Comparison of ENCODE assay signal across 17 cellular contexts in genomic region chr21:35989185-35989735, GRCh38.
DNase-seq lines count a peak whose midpoint lies in the region; ATAC-seq and TF ChIP-seq lines count a peak whose summit lies in the region.
"Had no signal": no experiment of that assay in that cellular context is flagged by ENCODE, and none has a peak within 500 bp of the region (broad histone marks: within the 10 kb centered on the region; RNA-seq: fewer than 3 reads in every experiment).

No MANE protein-coding gene starts in this region.

- peak; percentile 66 for ATAC-seq in left lung

- H3K9me3 Mint-ChIP-seq in CD14-positive monocyte = peaks cover 0 to 4% (median 0%) of the 10 kb centered on the region in 7 donors
- H3K9me3 Mint-ChIP-seq: T-helper 2 cell treated with Interferon-gamma antibody and Interleukin-4, amounts not matched to agents 5 μg/mL and 100 μg/mL, for 36 hours had no signal

- H3K27ac ChIP-seq in left lung = peak overlapping the region; percentile 47 to 60
- no peak overlapping the region for H3K27ac ChIP-seq in skeletal muscle tissue (ENCODE audit: low read depth, low read length)
- H3K27ac ChIP-seq: brain microvascular endothelial cell had no signal

- H3K4me3 Mint-ChIP-seq in CD14-positive monocyte = peak overlapping the region in 1 of 2 donors; percentile 31
- H3K4me3 Mint-ChIP-seq: T-helper 2 cell treated with Interferon-gamma antibody and Interleukin-4, amounts not matched to agents 5 μg/mL and 100 μg/mL, for 36 hours had no signal

- H3K36me3 ChIP-seq in adipocyte (ENCODE audit: control insufficient read depth, insufficient read depth, low read length, severe bottlenecking) (no peaks in the 10 kb centered on the region), left lung (no peaks in the 10 kb centered on the region), skeletal muscle tissue (ENCODE audit: control insufficient read depth in 3 of 3, insufficient read depth in 3 of 3, low read length in 3 of 3) (no peaks in the 10 kb centered on the region)
- H3K36me3 ChIP-seq: brain microvascular endothelial cell had no signal

- peaks cover under 1% of the 10 kb centered on the region for H3K27me3 ChIP-seq in adipocyte (replicated peaks; ENCODE audit: control insufficient read depth, insufficient read depth, low read length)
- H3K27me3 ChIP-seq in left lung = peaks cover 0 to 31% of the 10 kb centered on the region in 2 donors
- peaks cover 0 to 4% (median 0%) of the 10 kb centered on the region in 3 donors for H3K27me3 ChIP-seq in skeletal muscle tissue (ENCODE audit: control insufficient read depth in 3 of 3, insufficient read depth in 3 of 3, low read length in 3 of 3)
- H3K27me3 ChIP-seq: brain microvascular endothelial cell had no signal

- peaks cover 9 to 39% (median 30%) of the 10 kb centered on the region in 3 donors for H3K27me3 Mint-ChIP-seq in CD14-positive monocyte (ENCODE audit: low read depth in 3 of 3)

- no peak overlapping the region for H3K27ac Mint-ChIP-seq in CD14-positive monocyte
- H3K27ac Mint-ChIP-seq: T-helper 2 cell treated with Interferon-gamma antibody and Interleukin-4, amounts not matched to agents 5 μg/mL and 100 μg/mL, for 36 hours had no signal

- peaks cover 14% of the 10 kb centered on the region for H3K4me1 Mint-ChIP-seq in CD14-positive monocyte

- H3K9me3 ChIP-seq in adipocyte (ENCODE audit: control insufficient read depth, low read length) (no peaks in the 10 kb centered on the region), left lung (no peaks in the 10 kb centered on the region), skeletal muscle tissue (ENCODE audit: control insufficient read depth in 3 of 3, low read length in 3 of 3) (no peaks in the 10 kb centered on the region)

- intact Hi-C loops in left lung (cut with DNase I) = no loop called here
- intact Hi-C loops in CD14-positive monocyte (cut with micrococcal nuclease) = no loop called here

- peak overlapping the region; percentile 41 for H3K9ac ChIP-seq in adipocyte (ENCODE audit: low read length)
- peak overlapping the region in 1 of 3 donors; percentile 40 for H3K9ac ChIP-seq in skeletal muscle tissue (ENCODE audit: low read depth in 1 of 3, low read length in 3 of 3)

- H3K4me3 ChIP-seq in AG10803 (ENCODE audit: low read length) = no peak overlapping the region
- H3K4me3 ChIP-seq in adipocyte (ENCODE audit: low read length) = peak overlapping the region; percentile 51
- no peak overlapping the region for H3K4me3 ChIP-seq in left lung
- H3K4me3 ChIP-seq in skeletal muscle tissue (ENCODE audit: low read length in 3 of 3) = peak overlapping the region in 2 of 3 donors; percentile 32 to 42
- H3K4me3 ChIP-seq: smooth muscle cell had no signal

- no peaks in the 10 kb centered on the region for H3K36me3 Mint-ChIP-seq in CD14-positive monocyte

- peak; percentile 84 for DNase-seq in AG10803 (ENCODE audit: low read depth)
- DNase-seq in adipocyte (ENCODE audit: low read depth) = peak; percentile 2
- peak in 1 of 2 donors; percentile 66 for DNase-seq in left lung
- DNase-seq in NCI-H187 treated with DMSO at 0.1 percent for 48 hours (lab: John Stamatoyannopoulos, UW) = no peak
- DNase-seq in foreskin melanocyte = no peak
- no peak for DNase-seq in CD14-positive monocyte (ENCODE audit: low spot score)
- DNase-seq in DMS114 treated with DMSO at 0.1 percent for 48 hours (lab: John Stamatoyannopoulos, UW; ENCODE audit: unreplicated experiment) = no peak
- DNase-seq: activated CD4-positive, alpha-beta T cell treated with anti-CD3 and anti-CD28 coated beads for 4 hours; activated naive CD4-positive, alpha-beta T cell treated with anti-CD3 and anti-CD28 coated beads, Interleukin-2, amount 50 U/mL, for 16 hours; activated T-cell treated with anti-CD3 and anti-CD28 coated beads for 4 hours; brain microvascular endothelial cell; NCI-H1417 treated with DMSO at 0.1 percent for 48 hours; NCI-H345; SIG-M5 had no signal

- H3K4me1 ChIP-seq in adipocyte (ENCODE audit: control insufficient read depth, insufficient read depth, low read length) (peaks cover 13% of the 10 kb centered on the region), left lung (peaks cover 12 to 13% of the 10 kb centered on the region in 2 donors), skeletal muscle tissue (ENCODE audit: control insufficient read depth in 3 of 3, insufficient read depth in 3 of 3, low read length in 3 of 3) (peaks cover 3 to 8% (median 6%) of the 10 kb centered on the region in 3 donors)

- TF ChIP-seq CTCF in AG10803 (conservative IDR thresholded peaks at IDR 0.05; ENCODE audit: low read length) (no peak), left lung (IDR thresholded peaks at IDR 0.05) (no peak), CD14-positive monocyte (IDR thresholded peaks at IDR 0.05) (no peak)

Comparison
In these comparisons a context has a peak if more than half of its experiments do, and no peak if none do; other contexts are left out.
1. DNase-seq: peak in AG10803 (single experiment) and adipocyte (single experiment); none in NCI-H187 treated with DMSO at 0.1 percent for 48 hours (single experiment), foreskin melanocyte (single experiment), CD14-positive monocyte (single experiment) and DMS114 treated with DMSO at 0.1 percent for 48 hours (single experiment).
2. H3K4me3 ChIP-seq: peak in adipocyte (single experiment) and skeletal muscle tissue (2 of 3); none in AG10803 (single experiment) and left lung (0 of 2).